In the genomic region with DNA sequence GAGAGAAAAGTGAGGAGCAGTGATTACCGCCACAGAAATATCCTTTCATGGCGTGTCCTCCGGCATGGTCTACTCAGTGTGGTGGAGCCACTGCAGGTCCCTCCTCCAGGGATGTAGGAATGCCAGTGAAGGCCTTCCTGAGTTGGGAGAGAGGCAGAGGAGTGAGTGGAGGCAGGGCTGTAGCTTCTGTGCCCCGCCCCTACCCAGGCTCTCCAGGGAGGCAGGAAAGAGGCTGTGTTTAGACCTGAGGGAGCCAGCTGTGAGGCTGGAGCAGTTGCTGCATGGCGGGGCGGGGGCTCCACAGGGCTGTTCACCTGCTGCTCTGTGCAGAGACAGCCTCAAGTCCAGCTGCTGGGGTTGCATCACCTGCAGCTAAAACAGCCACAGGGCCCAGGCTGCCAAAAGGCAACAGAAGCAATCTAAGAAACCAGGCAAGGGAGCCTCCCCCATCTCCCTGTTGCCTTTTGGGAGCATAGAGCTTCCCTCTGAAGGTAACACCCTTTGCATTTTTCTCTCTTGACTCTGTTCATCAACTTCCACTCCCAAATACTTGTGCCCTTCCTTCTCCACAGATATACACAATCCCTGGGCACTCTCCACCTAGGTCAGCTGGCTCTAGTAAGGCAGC, we compare ENCODE assay signal across 6 cellular contexts. TPM values are rescaled to one million over a fixed set of nuclear protein-coding genes. Genes with fewer than 3 reads are reported as not detected.
A peak's percentile ranks its signal among the peaks of the same experiment; 100 is the strongest.
DNase-seq lines count a peak whose midpoint lies in the region; ATAC-seq, FAIRE-seq and TF ChIP-seq lines count a peak whose summit lies in the region.

No MANE protein-coding gene starts in this region.

- H3K36me3 ChIP-seq in astrocyte (ENCODE audit: insufficient read depth, low read length) (no peaks in the 10 kb centered on the region), upper lobe of left lung (no peaks in the 10 kb centered on the region)

- H3K27ac ChIP-seq in astrocyte (ENCODE audit: low read depth, low read length) (no peak overlapping the region), upper lobe of left lung (peak overlapping the region; percentile 2 to 53 (median 33)), right cardiac atrium (ENCODE audit: low read length) (no peak overlapping the region)

- peak in 1 of 2 donors; percentile 71 for ATAC-seq in upper lobe of left lung (ENCODE audit: low FRiP score in 2 of 2)
- ATAC-seq in right cardiac atrium: no peak

- no peak overlapping the region for H3K9ac ChIP-seq in astrocyte (ENCODE audit: low read length)

- no peak for TF ChIP-seq EP300 in upper lobe of left lung (IDR thresholded peaks at IDR 0.05)

- H3K4me3 Mint-ChIP-seq in activated CD4-positive, alpha-beta T cell treated with anti-CD3 and anti-CD28 coated beads, Interleukin-2, amount 10 ng/mL, durations not matched to agents 7 days and 5 days: no peak overlapping the region
- H3K4me3 Mint-ChIP-seq in astrocyte (ENCODE audit: unreplicated experiment): peak overlapping the region; percentile 58

- CTCF ChIA-PET in activated CD4-positive, alpha-beta T cell treated with anti-CD3 and anti-CD28 coated beads, Interleukin-2, amount 10 ng/mL, durations not matched to agents 7 days and 5 days (lab: Charles Lee): interaction anchor here (0.6 to 7.9 kb wide), 8 partner anchors 9 to 582 kb away, joined by 3 to 61 read pairs (median 8); a partner anchor contains a TSS

- no peaks in the 10 kb centered on the region for H3K36me3 Mint-ChIP-seq in activated CD4-positive, alpha-beta T cell treated with anti-CD3 and anti-CD28 coated beads, Interleukin-2, amount 10 ng/mL, durations not matched to agents 7 days and 5 days (ENCODE audit: low read depth)
- H3K36me3 Mint-ChIP-seq in astrocyte (ENCODE audit: low read depth, unreplicated experiment): no peaks in the 10 kb centered on the region

- no peak overlapping the region for H3K4me2 ChIP-seq in astrocyte (ENCODE audit: low read length)

- no peak for DNase-seq in activated CD4-positive, alpha-beta T cell treated with anti-CD3 and anti-CD28 coated beads, Interleukin-2, amount 10 ng/mL, durations not matched to agents 7 days and 5 days
- DNase-seq in activated CD4-positive, alpha-beta T cell treated with anti-CD3 and anti-CD28 coated beads, Interleukin-2, amount 50 U/mL, for 1 hour: no peak
- no peak for DNase-seq in astrocyte (ENCODE audit: low read depth)
- peak; percentile 52 to 78 for DNase-seq in upper lobe of left lung
- no peak for DNase-seq in frontal cortex (ENCODE audit: low spot score in 2 of 2)
- DNase-seq in right cardiac atrium: no peak

- H3K4me1 Mint-ChIP-seq in activated CD4-positive, alpha-beta T cell treated with anti-CD3 and anti-CD28 coated beads, Interleukin-2, amount 10 ng/mL, durations not matched to agents 7 days and 5 days: peaks cover 34% of the 10 kb centered on the region
- peaks cover 24% of the 10 kb centered on the region for H3K4me1 Mint-ChIP-seq in astrocyte (ENCODE audit: low read depth, unreplicated experiment)

- H3K27me3 Mint-ChIP-seq in activated CD4-positive, alpha-beta T cell treated with anti-CD3 and anti-CD28 coated beads, Interleukin-2, amount 10 ng/mL, durations not matched to agents 7 days and 5 days: no peaks in the 10 kb centered on the region
- H3K27me3 Mint-ChIP-seq in astrocyte (ENCODE audit: low read depth, unreplicated experiment): peaks cover 6% of the 10 kb centered on the region

- H3K9me3 Mint-ChIP-seq in activated CD4-positive, alpha-beta T cell treated with anti-CD3 and anti-CD28 coated beads, Interleukin-2, amount 10 ng/mL, durations not matched to agents 7 days and 5 days: no peaks in the 10 kb centered on the region
- no peaks in the 10 kb centered on the region for H3K9me3 Mint-ChIP-seq in astrocyte (ENCODE audit: unreplicated experiment)

- peak overlapping the region; percentile 36 for H3K27ac Mint-ChIP-seq in activated CD4-positive, alpha-beta T cell treated with anti-CD3 and anti-CD28 coated beads, Interleukin-2, amount 10 ng/mL, durations not matched to agents 7 days and 5 days
- no peak overlapping the region for H3K27ac Mint-ChIP-seq in astrocyte (ENCODE audit: unreplicated experiment)

- TF ChIP-seq CTCF in astrocyte (IDR thresholded peaks at IDR 0.05; ENCODE audit: insufficient read depth, low read depth, low read length): no peak
- no peak for TF ChIP-seq CTCF in upper lobe of left lung (IDR thresholded peaks at IDR 0.05)

- H2AFZ ChIP-seq in astrocyte (ENCODE audit: low read depth, low read length): no peak overlapping the region

- H3K79me2 ChIP-seq in astrocyte (ENCODE audit: insufficient read depth, low read length): no peaks in the 10 kb centered on the region

- H3K27me3 ChIP-seq in astrocyte (ENCODE audit: insufficient read depth, low read length) (peaks cover 6% of the 10 kb centered on the region), upper lobe of left lung (no peaks in the 10 kb centered on the region), right cardiac atrium (ENCODE audit: control insufficient read depth, insufficient read depth) (no peaks in the 10 kb centered on the region)

- H3K4me3 ChIP-seq in astrocyte (ENCODE audit: insufficient read depth, low read depth, low read length) (no peak overlapping the region), upper lobe of left lung (no peak overlapping the region), right cardiac atrium (ENCODE audit: low read length) (no peak overlapping the region)

- FAIRE-seq in astrocyte (lab: Jason Lieb, UNC): no peak
- no peak for FAIRE-seq in frontal cortex (lab: Jason Lieb, UNC)

- WGBS in upper lobe of left lung, 2 donors: 62 to 88% methylated on average over 6 of the region's 6 CpGs
- WGBS in right cardiac atrium: 89% methylated on average over 6 of the region's 6 CpGs

- H4K20me1 ChIP-seq in astrocyte (ENCODE audit: insufficient read depth, low read length): no peaks in the 10 kb centered on the region

- POLR2A ChIA-PET in activated CD4-positive, alpha-beta T cell treated with anti-CD3 and anti-CD28 coated beads, Interleukin-2, amount 10 ng/mL, durations not matched to agents 7 days and 5 days (lab: Charles Lee): interaction anchor here (1.1 kb wide), 1 partner anchor 15 kb away, joined by 6 read pairs; no protein-coding TSS in a partner anchor

- H3K9me3 ChIP-seq in astrocyte (ENCODE audit: insufficient read depth, low read depth, low read length) (no peaks in the 10 kb centered on the region), upper lobe of left lung (no peaks in the 10 kb centered on the region), right cardiac atrium (ENCODE audit: control insufficient read depth, low read length) (no peaks in the 10 kb centered on the region)

- peak in 1 of 4 donors; percentile 13 for TF ChIP-seq POLR2A in upper lobe of left lung (IDR thresholded peaks at IDR 0.05)

- H3K4me1 ChIP-seq in astrocyte (ENCODE audit: insufficient read depth, low read length) (peaks cover 31% of the 10 kb centered on the region), upper lobe of left lung (peaks cover 37 to 52% (median 47%) of the 10 kb centered on the region in 4 donors), right cardiac atrium (ENCODE audit: control insufficient read depth, insufficient read depth, low read length) (peaks cover 3% of the 10 kb centered on the region)

- intact Hi-C loops in right cardiac atrium (cut with DNase I): no loop called here

RNA-seq across cellular contexts. Expression of a gene that starts 0.8 kb away (rescaled TPM):
- under 1 TPM in 1 of 2 experiments, not detected in 1; 0.10 TPM for total RNA-seq in activated CD4-positive, alpha-beta T cell treated with anti-CD3 and anti-CD28 coated beads, Interleukin-2, amount 10 ng/mL, durations not matched to agents 7 days and 5 days
- total RNA-seq in astrocyte (not detected in 2 replicates), upper lobe of left lung (1 to 10 TPM in 4 of 6 donors, under 1 TPM in 1, not detected in 1; 0.67 to 5.2 (median 1.2) TPM), frontal cortex (under 0.01 TPM), right cardiac atrium (under 1 TPM in 1 of 4 donors, not detected in 3; 0.21 TPM)
- polyA plus RNA-seq in right cardiac atrium: 0.23 TPM

RNA-seq across cellular contexts. Expression of a gene that starts 6.7 kb away (rescaled TPM):
- total RNA-seq in activated CD4-positive, alpha-beta T cell treated with anti-CD3 and anti-CD28 coated beads, Interleukin-2, amount 10 ng/mL, durations not matched to agents 7 days and 5 days: 100 to 1,000 TPM; 173 to 192 TPM
- total RNA-seq in astrocyte (177 and 189 TPM in 2 replicates), upper lobe of left lung (100 to 1,000 TPM in 5 of 6 donors, 10 to 100 TPM in 1; 93.2 to 322 (median 204) TPM), frontal cortex (30.2 TPM), right cardiac atrium (100 to 1,000 TPM in 1 of 4 donors, 10 to 100 TPM in 3; 89.3 to 110 (median 93.5) TPM)
- polyA plus RNA-seq in right cardiac atrium: 77.3 TPM

RNA-seq across cellular contexts. Expression of a gene that starts 25.4 kb away (rescaled TPM):
- 10 to 100 TPM; 23.9 to 24.3 TPM for total RNA-seq in activated CD4-positive, alpha-beta T cell treated with anti-CD3 and anti-CD28 coated beads, Interleukin-2, amount 10 ng/mL, durations not matched to agents 7 days and 5 days
- 8.5 and 8.8 TPM in 2 replicates for total RNA-seq in astrocyte
- 10 to 100 TPM; 14.5 to 34.3 (median 26.9) TPM for total RNA-seq in upper lobe of left lung
- 12.2 TPM for total RNA-seq in frontal cortex
- 10 to 100 TPM; 46.7 to 86.4 (median 52.1) TPM for total RNA-seq in right cardiac atrium
- polyA plus RNA-seq in right cardiac atrium: 34.9 TPM

RNA-seq across cellular contexts. Expression of a gene that starts 27.0 kb away (rescaled TPM):
- total RNA-seq in activated CD4-positive, alpha-beta T cell treated with anti-CD3 and anti-CD28 coated beads, Interleukin-2, amount 10 ng/mL, durations not matched to agents 7 days and 5 days: 10 to 100 TPM; 18.8 to 19.1 TPM
- total RNA-seq in astrocyte: 14.3 and 17.6 TPM in 2 replicates
- 10 to 100 TPM; 16.3 to 28.3 (median 21.2) TPM for total RNA-seq in upper lobe of left lung
- total RNA-seq in frontal cortex: 20.4 TPM
- 10 to 100 TPM; 45.8 to 66.0 (median 49.8) TPM for total RNA-seq in right cardiac atrium
- 39.3 TPM for polyA plus RNA-seq in right cardiac atrium

RNA-seq across cellular contexts. Expression of a gene that starts 55.1 kb away (rescaled TPM):
- total RNA-seq in activated CD4-positive, alpha-beta T cell treated with anti-CD3 and anti-CD28 coated beads, Interleukin-2, amount 10 ng/mL, durations not matched to agents 7 days and 5 days: 1 to 10 TPM in 1 of 2 experiments, under 1 TPM in 1; 0.99 to 1.5 TPM
- 0.29 and 0.73 TPM in 2 replicates for total RNA-seq in astrocyte
- 100 to 1,000 TPM in 1 of 6 donors, 10 to 100 TPM in 2, 1 to 10 TPM in 3; 2.3 to 213 (median 11.7) TPM for total RNA-seq in upper lobe of left lung
- under 0.01 TPM for total RNA-seq in frontal cortex
- under 1 TPM; 0.23 to 0.71 (median 0.50) TPM for total RNA-seq in right cardiac atrium
- polyA plus RNA-seq in right cardiac atrium: 0.41 TPM

Comparison
In these comparisons a context has a peak if more than half of its experiments do, and no peak if none do; other contexts are left out.
1. DNase-seq: peak in upper lobe of left lung (2 of 2); none in activated CD4-positive, alpha-beta T cell treated with anti-CD3 and anti-CD28 coated beads, Interleukin-2, amount 10 ng/mL, durations not matched to agents 7 days and 5 days (single experiment), activated CD4-positive, alpha-beta T cell treated with anti-CD3 and anti-CD28 coated beads, Interleukin-2, amount 50 U/mL, for 1 hour (single experiment), astrocyte (single experiment), frontal cortex (0 of 2) and right cardiac atrium (0 of 3).
2. H3K27ac ChIP-seq: peak in upper lobe of left lung (4 of 4); none in astrocyte (single experiment) and right cardiac atrium (single experiment).